9 cellular contexts compared by ENCODE assay signal in the genomic region with DNA sequence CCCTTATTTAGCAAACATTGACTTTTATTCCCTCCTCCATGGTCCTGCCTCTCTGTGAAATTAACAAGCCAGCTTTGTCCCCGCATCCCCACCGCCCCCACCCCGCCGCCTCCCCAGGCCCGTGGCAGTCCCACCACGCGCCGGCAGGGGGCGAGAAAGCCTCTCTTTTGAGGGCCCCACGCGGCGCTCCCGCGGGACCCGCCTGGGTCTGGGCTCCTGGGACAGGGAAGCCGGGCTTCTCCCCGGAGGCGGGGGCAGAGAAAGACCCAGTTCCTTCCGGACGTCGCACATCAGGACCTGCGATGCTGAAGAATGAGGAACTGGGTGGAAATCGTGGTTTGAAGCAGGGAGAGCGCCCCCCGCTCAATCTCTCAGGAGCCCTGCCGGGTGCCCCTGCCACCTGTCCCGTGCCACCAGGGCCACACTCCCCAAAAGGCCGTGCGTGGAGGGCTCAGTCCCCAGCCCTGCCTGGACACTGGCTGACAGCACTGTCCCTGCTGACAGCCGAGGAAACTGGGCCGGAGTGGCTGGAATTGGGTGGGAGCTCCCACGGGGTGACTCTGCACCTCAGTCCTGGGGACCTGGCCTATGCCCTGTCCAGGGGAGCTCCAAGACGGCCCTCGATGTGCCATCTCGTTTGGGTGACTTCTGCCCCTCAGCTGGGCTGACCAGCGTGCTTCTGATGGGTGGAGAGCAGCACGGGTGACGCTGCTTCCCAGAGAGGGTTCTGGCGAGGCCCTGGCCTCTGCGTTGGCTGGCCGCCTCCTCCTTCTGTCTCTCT. TPM values are rescaled to one million over a fixed set of nuclear protein-coding genes. Genes with fewer than 3 reads are reported as not detected.
A peak's percentile ranks its signal among the peaks of the same experiment; 100 is the strongest.
DNase-seq lines count a peak whose midpoint lies in the region; TF ChIP-seq lines count a peak whose summit lies in the region.
"Had no signal": no experiment of that assay in that cellular context is flagged by ENCODE, and none has a peak within 500 bp of the region (broad histone marks: within the 10 kb centered on the region; RNA-seq: fewer than 3 reads in every experiment).

No MANE protein-coding gene starts in this region.

- H3K27me3 ChIP-seq in PC-9 (ENCODE audit: insufficient read depth, low read depth) (peaks cover 69% of the 10 kb centered on the region), adrenal gland (peaks cover 28% of the 10 kb centered on the region)

- H3F3A ChIP-seq in PC-9 (ENCODE audit: insufficient read depth, low read depth): no peaks in the 10 kb centered on the region

- POLR2A ChIA-PET in PC-9 (lab: Charles Lee; ENCODE audit: unreplicated experiment): no interaction called here

- intact Hi-C loops in PC-9 (cut with micrococcal nuclease; ENCODE audit: unreplicated experiment) (loop anchor here (5.0 kb wide), 1 partner anchor 400 kb away; no protein-coding TSS in a partner anchor), adrenal gland (cut with DNase I) (loop anchor here (1.0 to 10.0 kb wide), 4 partner anchors 272 to 412 kb away; no protein-coding TSS in a partner anchor)

- H3K9me3 ChIP-seq in PC-9 (ENCODE audit: insufficient read depth, low read depth) (no peaks in the 10 kb centered on the region), adrenal gland (replicated peaks in 1 of 3) (no peaks in the 10 kb centered on the region)

- H3K4me2 ChIP-seq in PC-9: no peak overlapping the region

- WGBS in adrenal gland, 4 donors: 19 to 24% (median 21%) methylated on average over 18 to 41 of the region's 41 CpGs

- no peaks in the 10 kb centered on the region for H4K20me1 ChIP-seq in PC-9 (ENCODE audit: insufficient read depth)

- no peak overlapping the region for H2AFZ ChIP-seq in PC-9

- CTCF ChIA-PET in PC-9 (lab: Charles Lee): no interaction called here

- no TSS peak for BruUV-seq in PC-9 (replicated peaks; lab: Mats Ljungman, UMichigan)

- TF ChIP-seq CTCF in PC-9 (conservative IDR thresholded peaks at IDR 0.05): peak; percentile 63
- TF ChIP-seq CTCF in adrenal gland (IDR thresholded peaks at IDR 0.05): peak; percentile 34 to 94 (median 58)

- no peak for TF ChIP-seq POLR2A in adrenal gland (IDR thresholded peaks at IDR 0.05)

- H3K9me2 ChIP-seq in PC-9 (ENCODE audit: insufficient read depth): no peaks in the 10 kb centered on the region

- H3K36me3 ChIP-seq in PC-9 (ENCODE audit: low read depth) (no peaks in the 10 kb centered on the region), adrenal gland (replicated peaks in 1 of 2) (no peaks in the 10 kb centered on the region)

- H3K4me1 ChIP-seq in PC-9 (replicated peaks; ENCODE audit: insufficient read depth): no peaks in the 10 kb centered on the region
- no peaks in the 10 kb centered on the region for H3K4me1 ChIP-seq in adrenal gland (replicated peaks in 1 of 2)

- DNase-seq in GF-D8 (lab: John Stamatoyannopoulos, UW): peak; percentile 4
- peak in 1 of 2 experiments; percentile 15 for DNase-seq in PC-9
- DNase-seq in adrenal gland: peak; percentile 34 to 60 (median 51)
- peak; percentile 76 for DNase-seq in inferior parietal cortex (ENCODE audit: extremely low spot score)
- peak; percentile 66 for DNase-seq in stimulated activated CD4-positive, alpha-beta T cell treated with anti-CD3 and anti-CD28 coated beads, Interleukin-4, amount 100 ng/mL, for 1 hour
- DNase-seq in amniotic stem cell (lab: John Stamatoyannopoulos, UW): no peak
- no peak for DNase-seq in HCEC 1CT
- no peak for DNase-seq in SKM-1 treated with dmso at 0.1 percent for 144 hours (lab: John Stamatoyannopoulos, UW; ENCODE audit: unreplicated experiment)
- DNase-seq: IMR-90 had no signal

- H3K4me3 ChIP-seq in PC-9 (no peak overlapping the region), adrenal gland (no peak overlapping the region)

- H3K27ac ChIP-seq in PC-9 (no peak overlapping the region), adrenal gland (no peak overlapping the region)

- no peaks in the 10 kb centered on the region for H3K79me2 ChIP-seq in PC-9 (ENCODE audit: low read depth)

RNA-seq across cellular contexts. Expression of a gene that starts 8.6 kb away (rescaled TPM):
- total RNA-seq in PC-9 (2021) (not detected in 2 replicates), adrenal gland (not detected)
- not detected for polyA plus RNA-seq in adrenal gland
- total RNA-seq: IMR-90 had no signal
- polyA plus RNA-seq: IMR-90 had no signal

RNA-seq across cellular contexts. Expression of a gene that starts 56.3 kb away (rescaled TPM):
- total RNA-seq in PC-9 (2021) (not detected in 2 replicates), adrenal gland (1 to 10 TPM in 1 of 8 donors, under 1 TPM in 6, not detected in 1; 0.30 to 2.8 (median 0.68) TPM)
- 1 to 10 TPM in 1 of 3 donors, under 1 TPM in 2; 0.04 to 2.3 (median 0.54) TPM for polyA plus RNA-seq in adrenal gland
- total RNA-seq: IMR-90 had no signal

Comparison
In these comparisons a context has a peak if more than half of its experiments do, and no peak if none do; other contexts are left out.
1. DNase-seq: peak in GF-D8 (single experiment), adrenal gland (7 of 7), inferior parietal cortex (single experiment) and stimulated activated CD4-positive, alpha-beta T cell treated with anti-CD3 and anti-CD28 coated beads, Interleukin-4, amount 100 ng/mL, for 1 hour (single experiment); none in amniotic stem cell (single experiment), HCEC 1CT (single experiment) and SKM-1 treated with dmso at 0.1 percent for 144 hours (single experiment).